ENCODE assay signal across 1 cellular context in genomic region chr14:74084277-74085046, GRCh38.
TF ChIP-seq lines count a peak whose summit lies in the region.

ALDH6A1 (minus strand) TSS chr14:74084453; CDS start chr14:74084394, 59 bp downstream.
LIN52 (plus strand) TSS chr14:74084956; CDS start chr14:74084975, 19 bp downstream.

TF ChIP-seq in HepG2, 621 proteins besides CTCF, POLR2A, EP300 and RAD21 (continues in another document):
- TF ChIP-seq CSRNP1 (CRISPR knock-in tag; IDR thresholded peaks at IDR 0.05) (no peak), HNF4G (IDR thresholded peaks at IDR 0.05; ENCODE audit: borderline replicate concordance, low read depth, low read length) (no peak), HNF4G (CRISPR knock-in tag; IDR thresholded peaks at IDR 0.05; ENCODE audit: borderline replicate concordance, low read depth) (no peak), CAMTA2 (CRISPR knock-in tag; IDR thresholded peaks at IDR 0.05; ENCODE audit: borderline replicate concordance) (no peak), ZXDC (CRISPR knock-in tag; IDR thresholded peaks at IDR 0.05) (no peak), ATF7-NPFF (CRISPR knock-in tag; IDR thresholded peaks at IDR 0.05; ENCODE audit: low read depth) (peak; percentile 61; the same call in 1 of the 2 replicates), AGO1 (IDR thresholded peaks at IDR 0.05; ENCODE audit: low read depth, low read length, poor library complexity, severe bottlenecking) (no peak), ZNF570 (CRISPR knock-in tag; IDR thresholded peaks at IDR 0.05; ENCODE audit: borderline replicate concordance) (no peak), HINFP (CRISPR knock-in tag; IDR thresholded peaks at IDR 0.05; ENCODE audit: low read depth) (peak; percentile 53; the same call in 1 of the 2 replicates), ZNF512 (CRISPR knock-in tag; IDR thresholded peaks at IDR 0.05) (no peak), HNRNPL (IDR thresholded peaks at IDR 0.05; ENCODE audit: low read depth, low read length) (0 out of 2 replicates have a peak, but pooled peaks have one; percentile 60), NR2C2 (CRISPR knock-in tag; IDR thresholded peaks at IDR 0.05; ENCODE audit: borderline replicate concordance) (peak; percentile 42; the same call in 1 of the 2 replicates), ELK4 (CRISPR knock-in tag; IDR thresholded peaks at IDR 0.05; ENCODE audit: borderline replicate concordance) (no peak), MZF1 (CRISPR knock-in tag; IDR thresholded peaks at IDR 0.05; ENCODE audit: borderline replicate concordance) (no peak), NFKB2 (CRISPR knock-in tag; IDR thresholded peaks at IDR 0.05; ENCODE audit: borderline replicate concordance) (0 out of 2 replicates have a peak, but pooled peaks have one; percentile 38), ZBTB21 (CRISPR knock-in tag; IDR thresholded peaks at IDR 0.05) (no peak; the same call in 1 of the 2 replicates), HNRNPLL (IDR thresholded peaks at IDR 0.05; ENCODE audit: low read depth, low read length, poor library complexity, severe bottlenecking) (peak; percentile 84), RELA (CRISPR knock-in tag; IDR thresholded peaks at IDR 0.05) (no peak), MTF1 (CRISPR knock-in tag; IDR thresholded peaks at IDR 0.05) (no peak), ZNF704 (CRISPR knock-in tag; IDR thresholded peaks at IDR 0.05; ENCODE audit: borderline replicate concordance) (no peak; the same call in 1 of the 2 replicates), BRF2 (CRISPR knock-in tag; IDR thresholded peaks at IDR 0.05) (no peak), KMT2A (CRISPR knock-in tag; IDR thresholded peaks at IDR 0.05) (peak; percentile 29; the same call in 1 of the 2 replicates), ZFX (CRISPR knock-in tag; IDR thresholded peaks at IDR 0.05; ENCODE audit: low read depth) (peak; percentile 91), ZNF281 (CRISPR knock-in tag; IDR thresholded peaks at IDR 0.05; ENCODE audit: borderline replicate concordance) (peak; percentile 27; the same call in 1 of the 2 replicates), TRIM22 (IDR thresholded peaks at IDR 0.05) (peak; percentile 44; the same call in 1 of the 2 replicates), E2F1 (CRISPR knock-in tag; IDR thresholded peaks at IDR 0.05) (peak; percentile 98), RXRB (CRISPR knock-in tag; IDR thresholded peaks at IDR 0.05; ENCODE audit: borderline replicate concordance) (peak; percentile 37), ZBTB33 (CRISPR knock-in tag; IDR thresholded peaks at IDR 0.05) (no peak), CEBPB (IDR thresholded peaks at IDR 0.05; ENCODE audit: borderline replicate concordance, low read depth, low read length) (no peak), MAFK (conservative IDR thresholded peaks at IDR 0.05 in 1 of 2, IDR thresholded peaks at IDR 0.05 in 1 of 2; ENCODE audit: low read length in 2 of 2) (no peak), PRMT3 (CRISPR knock-in tag; IDR thresholded peaks at IDR 0.05; ENCODE audit: borderline replicate concordance, low read depth) (no peak), ELF4 (CRISPR knock-in tag; IDR thresholded peaks at IDR 0.05; ENCODE audit: borderline replicate concordance) (no peak)
